ENCODE assay signal across 8 cellular contexts in the genomic region with DNA sequence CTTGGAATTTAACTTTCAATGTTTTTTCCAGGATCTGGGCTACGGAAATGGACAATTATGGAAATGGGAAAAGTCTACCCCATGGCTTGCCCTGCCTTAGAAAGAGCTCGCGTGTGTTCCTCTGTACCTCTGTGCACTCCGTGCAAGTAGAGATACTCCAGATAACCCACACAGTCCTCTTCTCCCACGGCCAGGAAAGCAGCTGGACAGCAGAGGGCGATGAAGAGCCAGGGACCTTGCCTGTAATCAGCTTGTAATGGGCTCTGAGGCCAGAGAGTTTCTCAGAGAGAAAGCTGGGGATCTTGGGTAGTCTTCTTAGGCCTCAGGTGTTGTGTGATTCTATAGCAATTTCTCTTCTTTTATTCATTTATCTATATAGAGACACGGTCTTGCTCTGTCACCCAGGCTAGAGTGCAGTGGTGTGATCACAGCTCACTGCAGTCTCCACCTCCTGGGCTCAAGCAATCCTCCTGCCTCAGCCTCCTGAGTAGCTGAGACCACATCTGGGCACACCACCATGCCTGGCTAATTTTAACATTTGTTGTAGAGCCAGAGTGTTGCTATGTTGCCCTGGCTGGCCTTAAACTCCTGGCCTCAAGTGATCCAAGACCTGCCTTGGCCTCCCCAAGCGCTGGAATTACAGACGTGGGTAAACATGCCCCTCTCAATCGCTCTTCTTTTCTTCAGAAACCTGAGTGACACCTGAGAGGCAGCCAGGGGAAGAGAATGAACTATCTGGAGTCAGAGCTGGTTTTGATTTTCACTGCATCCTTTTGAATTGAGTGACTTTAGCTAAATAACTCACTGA. TPM values are rescaled to one million over a fixed set of nuclear protein-coding genes. Genes with fewer than 3 reads are reported as not detected.
DNase-seq lines count a peak whose midpoint lies in the region; ATAC-seq and TF ChIP-seq lines count a peak whose summit lies in the region.

No MANE protein-coding gene starts in this region.

- DNase-seq in Ammon's horn (ENCODE audit: low spot score) (peak; percentile 94), NCI-H526 treated with DMSO at 0.1 percent for 48 hours (lab: John Stamatoyannopoulos, UW) (peak; percentile 64), coronary artery (ENCODE audit: low spot score) (peak; percentile 88), right lobe of liver (peak; percentile 80 to 84 (median 81))
- peak; percentile 91 for DNase-seq in activated CD4-positive, alpha-beta T cell treated with anti-CD3 and anti-CD28 coated beads for 48 hours
- DNase-seq in stimulated activated CD4-positive, alpha-beta T cell treated with anti-CD3 and anti-CD28 coated beads, TNF-alpha, amount 100 ng/mL, for 4 hours (ENCODE audit: low read depth in 3 of 3) = peak; percentile 65 to 73 (median 68)

- no peaks in the 10 kb centered on the region for H3K9me3 ChIP-seq in right lobe of liver

- no peak overlapping the region for H3K4me3 ChIP-seq in coronary artery
- no peak overlapping the region for H3K4me3 ChIP-seq in right lobe of liver

- peak; percentile 83 for TF ChIP-seq CTCF in coronary artery (IDR thresholded peaks at IDR 0.05)
- peak; percentile 89 to 95 (median 92) for TF ChIP-seq CTCF in right lobe of liver (IDR thresholded peaks at IDR 0.05)

- ATAC-seq in HG03175 (IDR thresholded peaks at IDR 0.05; ENCODE audit: unreplicated experiment) (peak; percentile 35), right lobe of liver (peak; percentile 70 to 77 (median 72)), HG02840 (IDR thresholded peaks at IDR 0.05; ENCODE audit: low FRiP score, unreplicated experiment) (no peak)

- no peaks in the 10 kb centered on the region for H3K27me3 ChIP-seq in right lobe of liver

- WGBS in right lobe of liver (ENCODE audit: insufficient coverage, low coverage, low lambda C conversion rate, missing lambda C conversion rate) = 29% methylated on average over 9 of the region's 10 CpGs

- peak overlapping the region in 1 of 2 donors; percentile 30 for H3K27ac ChIP-seq in coronary artery
- H3K27ac ChIP-seq in right lobe of liver = no peak overlapping the region

- H3K4me1 ChIP-seq in right lobe of liver = peaks cover 0 to 8% (median 3%) of the 10 kb centered on the region in 4 donors

- intact Hi-C loops in right lobe of liver (cut with DNase I) = loop anchor here in 1 of 2 donors (5.0 kb wide), 1 partner anchor 68 kb away; no protein-coding TSS in a partner anchor

- no peak for TF ChIP-seq POLR2A in right lobe of liver (IDR thresholded peaks at IDR 0.05)

- no peaks in the 10 kb centered on the region for H3K36me3 ChIP-seq in right lobe of liver

RNA-seq across cellular contexts. Expression of a gene that starts 2.3 kb away (rescaled TPM):
- 1 to 10 TPM; 2.2 to 6.0 (median 4.3) TPM for total RNA-seq in right lobe of liver

RNA-seq across cellular contexts. Expression of a gene that starts 5.5 kb away (rescaled TPM):
- total RNA-seq in right lobe of liver = under 1 TPM in 2 of 6 experiments, not detected in 4; 0.07 to 0.22 TPM

RNA-seq across cellular contexts. Expression of a gene that starts 52.3 kb away (rescaled TPM):
- total RNA-seq in right lobe of liver = 10 to 100 TPM; 18.1 to 25.8 (median 20.1) TPM
